36 cellular contexts compared by ENCODE assay signal in the genomic region with DNA sequence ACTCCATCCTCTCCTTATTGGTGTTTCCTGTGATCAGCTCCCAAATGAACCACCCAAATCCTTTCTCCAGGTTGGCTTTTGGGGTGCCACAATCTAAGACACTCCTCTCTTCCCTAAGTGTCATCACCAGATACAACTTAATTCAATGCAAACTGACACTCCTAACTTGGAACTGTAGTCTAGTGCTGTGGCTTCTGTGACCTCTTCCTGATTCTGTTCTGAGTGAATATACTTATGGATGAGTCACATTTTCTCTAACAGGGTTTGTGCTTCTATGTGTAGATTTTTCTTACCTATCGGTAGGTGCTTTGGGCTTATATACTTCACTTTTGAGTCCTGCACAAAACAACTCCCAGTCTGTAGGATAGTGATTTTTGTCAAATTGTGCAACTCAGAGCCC.
"Had no signal": no experiment of that assay in that cellular context is flagged by ENCODE, and none has a peak within 500 bp of the region (broad histone marks: within the 10 kb centered on the region; RNA-seq: fewer than 3 reads in every experiment).

No MANE protein-coding gene starts in this region.

- H3K36me3 Mint-ChIP-seq: activated CD4-positive, alpha-beta memory T cell treated with anti-CD3 and anti-CD28 coated beads for 36 hours; activated naive CD4-positive, alpha-beta T cell treated with anti-CD3 and anti-CD28 coated beads, Interleukin-2, amount 50 U/mL, for 72 hours; activated naive CD8-positive, alpha-beta T cell treated with anti-CD3 and anti-CD28 coated beads for 36 hours; brain had no signal

- H3K9me3 ChIP-seq: adrenal gland, colonic mucosa had no signal

- H3K36me3 ChIP-seq: adrenal gland, cardiac muscle cell, colonic mucosa had no signal

- H3K4me3 Mint-ChIP-seq: activated B cell treated with CpG ODN at 0.5 μM for 24 hours; activated CD4-positive, alpha-beta memory T cell treated with anti-CD3 and anti-CD28 coated beads for 36 hours; activated CD8-positive, alpha-beta T cell treated with anti-CD3 and anti-CD28 coated beads for 36 hours; activated naive CD8-positive, alpha-beta T cell treated with anti-CD3 and anti-CD28 coated beads for 36 hours; activated T-cell treated with anti-CD3 and anti-CD28 coated beads, Interleukin-2, amount 50 U/mL, for 4 hours; activated T-cell treated with anti-CD3 and anti-CD28 coated beads, Interleukin-2, amount 50 U/mL, for 72 hours; activated T-helper 1 cell treated with anti-CD3 and anti-CD28 coated beads, Interleukin-12 subunit alpha, Interleukin-12 subunit beta, Interleukin-2, Interleukin-4 antibody, amounts not matched to agents 30 ng/mL and 10 ng/mL and 1 ng/mL, durations not matched to agents 14 hours and 24 hours and 36 hours; brain; central memory CD8-positive, alpha-beta T cell; T-helper 1 cell treated with Interleukin-12 subunit alpha and Interleukin-12 subunit beta and Interleukin-4 antibody, amounts not matched to agents 30 μg/mL and 1 μg/mL, for 36 hours; T-helper 2 cell treated with Interferon-gamma antibody and Interleukin-4, amounts not matched to agents 5 μg/mL and 100 μg/mL, for 36 hours had no signal

- H3K27ac Mint-ChIP-seq: activated B cell treated with CpG ODN at 0.5 μM for 24 hours; activated CD4-positive, alpha-beta memory T cell treated with anti-CD3 and anti-CD28 coated beads for 36 hours; activated CD8-positive, alpha-beta T cell treated with anti-CD3 and anti-CD28 coated beads for 36 hours; activated naive CD4-positive, alpha-beta T cell treated with anti-CD3 and anti-CD28 coated beads, Interleukin-2, amount 50 U/mL, for 72 hours; activated naive CD8-positive, alpha-beta T cell treated with anti-CD3 and anti-CD28 coated beads for 36 hours; activated T-cell treated with anti-CD3 and anti-CD28 coated beads, Interleukin-2, amount 50 U/mL, for 72 hours; activated T-helper 1 cell treated with anti-CD3 and anti-CD28 coated beads, Interleukin-12 subunit alpha, Interleukin-12 subunit beta, Interleukin-2, Interleukin-4 antibody, amounts not matched to agents 30 ng/mL and 10 ng/mL and 1 ng/mL, durations not matched to agents 14 hours and 24 hours and 36 hours; activated T-helper 2 cell treated with anti-CD3 and anti-CD28 coated beads, Interferon-gamma antibody, Interleukin-2, Interleukin-4, amounts not matched to agents 10 μg/mL and 5 μg/mL and 100 μg/mL, durations not matched to agents 14 hours and 24 hours and 36 hours; brain; T-helper 1 cell treated with Interleukin-12 subunit alpha and Interleukin-12 subunit beta and Interleukin-4 antibody, amounts not matched to agents 30 μg/mL and 1 μg/mL, for 36 hours; T-helper 2 cell treated with Interferon-gamma antibody and Interleukin-4, amounts not matched to agents 5 μg/mL and 100 μg/mL, for 36 hours had no signal

- H3K27me3 ChIP-seq: cardiac muscle cell, colonic mucosa had no signal

- H3K4me1 Mint-ChIP-seq: activated naive CD8-positive, alpha-beta T cell treated with anti-CD3 and anti-CD28 coated beads for 36 hours; central memory CD8-positive, alpha-beta T cell had no signal

- FAIRE-seq: bronchial epithelial cell, TTC549 had no signal

- DNase-seq: activated B cell treated with CpG ODN at 0.5 μM for 24 hours; activated CD4-positive, alpha-beta memory T cell treated with anti-CD3 and anti-CD28 coated beads for 36 hours; activated CD4-positive, alpha-beta T cell treated with anti-CD3 and anti-CD28 coated beads for 48 hours; activated CD4-positive, alpha-beta T cell treated with anti-CD3 and anti-CD28 coated beads, Interleukin-2, amount 50 U/mL, for 1 hour; activated CD4-positive, alpha-beta T cell treated with anti-CD3 and anti-CD28 coated beads, Interleukin-2, amount 50 U/mL, for 4 hours; activated CD8-positive, alpha-beta T cell treated with anti-CD3 and anti-CD28 coated beads for 36 hours; activated effector memory CD4-positive, alpha-beta T cell treated with Interleukin-2 at 50 U/mL for 16 hours; activated gamma-delta T cell; activated naive CD4-positive, alpha-beta T cell treated with anti-CD3 and anti-CD28 coated beads, Interleukin-2, amount 50 U/mL, for 16 hours; activated naive CD4-positive, alpha-beta T cell treated with Interleukin-2 at 50 U/mL for 16 hours; activated naive CD8-positive, alpha-beta T cell treated with anti-CD3 and anti-CD28 coated beads for 36 hours; activated T-cell treated with anti-CD3 and anti-CD28 coated beads for 4 hours; activated T-cell treated with anti-CD3 and anti-CD28 coated beads, Interleukin-2, amount 50 U/mL, for 1 hour; activated T-cell treated with anti-CD3 and anti-CD28 coated beads, Interleukin-2, amount 50 U/mL, for 4 hours; activated T-cell treated with anti-CD3 and anti-CD28 coated beads, Interleukin-2, amount 50 U/mL, for 72 hours; adrenal gland; amniotic stem cell; aorta; caudate nucleus; cerebellar nuclear complex; colonic mucosa; SW 1271; T-helper 1 cell; T-helper 2 cell; T-helper 9 cell had no signal

- H3K27ac ChIP-seq: adrenal gland, cardiac muscle cell, colonic mucosa, VCaP had no signal

- H3K4me3 ChIP-seq: adrenal gland, cardiac muscle cell, colonic mucosa had no signal

- H3K9me3 Mint-ChIP-seq: activated B cell treated with CpG ODN at 0.5 μM for 24 hours; activated CD4-positive, alpha-beta memory T cell treated with anti-CD3 and anti-CD28 coated beads for 36 hours; activated CD8-positive, alpha-beta T cell treated with anti-CD3 and anti-CD28 coated beads for 36 hours; activated naive CD4-positive, alpha-beta T cell treated with anti-CD3 and anti-CD28 coated beads, Interleukin-2, amount 50 U/mL, for 72 hours; activated naive CD8-positive, alpha-beta T cell treated with anti-CD3 and anti-CD28 coated beads for 36 hours; activated T-cell treated with anti-CD3 and anti-CD28 coated beads, Interleukin-2, amount 50 U/mL, for 4 hours; activated T-cell treated with anti-CD3 and anti-CD28 coated beads, Interleukin-2, amount 50 U/mL, for 72 hours; activated T-helper 1 cell treated with anti-CD3 and anti-CD28 coated beads, Interleukin-12 subunit alpha, Interleukin-12 subunit beta, Interleukin-2, Interleukin-4 antibody, amounts not matched to agents 30 ng/mL and 10 ng/mL and 1 ng/mL, durations not matched to agents 14 hours and 24 hours and 36 hours; activated T-helper 2 cell treated with anti-CD3 and anti-CD28 coated beads, Interferon-gamma antibody, Interleukin-2, Interleukin-4, amounts not matched to agents 10 μg/mL and 5 μg/mL and 100 μg/mL, durations not matched to agents 14 hours and 24 hours and 36 hours; brain; central memory CD8-positive, alpha-beta T cell; T-helper 1 cell treated with Interleukin-12 subunit alpha and Interleukin-12 subunit beta and Interleukin-4 antibody, amounts not matched to agents 30 μg/mL and 1 μg/mL, for 36 hours; T-helper 2 cell treated with Interferon-gamma antibody and Interleukin-4, amounts not matched to agents 5 μg/mL and 100 μg/mL, for 36 hours had no signal

- H3K27me3 Mint-ChIP-seq: activated B cell treated with CpG ODN at 0.5 μM for 24 hours; activated CD4-positive, alpha-beta memory T cell treated with anti-CD3 and anti-CD28 coated beads for 36 hours; activated naive CD8-positive, alpha-beta T cell treated with anti-CD3 and anti-CD28 coated beads for 36 hours; brain; central memory CD8-positive, alpha-beta T cell had no signal

- H3K4me1 ChIP-seq: adrenal gland, colonic mucosa had no signal

- ATAC-seq: activated CD8-positive, alpha-beta T cell treated with anti-CD3 and anti-CD28 coated beads for 36 hours; activated T-cell treated with anti-CD3 and anti-CD28 coated beads, Interleukin-2, amount 50 U/mL, for 4 hours had no signal
